In the genomic region with DNA sequence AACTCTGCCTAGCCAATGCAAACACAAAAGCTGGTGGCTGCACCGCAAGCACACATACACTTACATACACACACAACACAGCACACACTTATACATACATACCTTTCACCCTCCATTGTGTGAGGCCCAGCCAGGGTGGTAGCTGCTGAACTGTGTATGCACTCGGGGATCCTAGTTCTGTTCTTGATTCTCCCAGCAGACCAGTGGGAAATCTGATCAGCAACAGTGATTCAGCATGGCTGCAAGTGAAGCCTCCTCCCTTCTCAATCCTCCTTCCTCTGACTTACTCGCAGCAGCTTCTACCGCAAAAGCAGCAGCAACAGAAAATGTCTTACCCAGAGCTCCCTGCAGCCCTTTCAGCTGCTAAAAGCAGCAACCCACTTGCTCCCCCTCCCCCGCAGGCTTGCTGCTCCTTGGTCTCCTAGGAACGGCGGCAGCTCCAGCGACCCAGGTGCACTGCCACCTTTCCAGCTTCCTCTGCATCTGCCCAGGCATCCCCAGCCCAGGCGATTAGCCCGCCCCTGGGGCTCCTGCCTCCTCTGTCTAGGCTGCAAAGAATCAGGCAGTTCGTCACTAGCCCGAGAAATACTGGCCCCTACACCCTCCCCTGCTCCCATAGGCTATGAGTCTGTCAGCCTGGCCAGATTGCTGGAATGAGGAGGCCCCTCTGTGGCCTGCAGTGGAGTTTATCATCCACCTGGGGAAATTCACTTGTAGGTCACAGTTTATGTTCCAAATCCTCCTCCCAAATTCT, we compare ENCODE assay signal across 8 cellular contexts. TPM values are rescaled to one million over a fixed set of nuclear protein-coding genes. Genes with fewer than 3 reads are reported as not detected.
A peak's percentile ranks its signal among the peaks of the same experiment; 100 is the strongest.
DNase-seq lines count a peak whose midpoint lies in the region; ATAC-seq, FAIRE-seq and TF ChIP-seq lines count a peak whose summit lies in the region.
"Had no signal": no experiment of that assay in that cellular context is flagged by ENCODE, and none has a peak within 500 bp of the region (broad histone marks: within the 10 kb centered on the region; RNA-seq: fewer than 3 reads in every experiment).

KLHL3 (minus strand) TSS at position 559 of the 754 bp plus-strand sequence; CDS start at position 116, 443 bp downstream.

- peaks cover 6 to 11% of the 10 kb centered on the region in 2 donors for H3K4me1 ChIP-seq in aorta (ENCODE audit: control insufficient read depth in 1 of 2, insufficient read depth in 2 of 2, low read length in 2 of 2)

- peaks cover 6% of the 10 kb centered on the region for H3K36me3 Mint-ChIP-seq in activated T-helper 2 cell treated with anti-CD3 and anti-CD28 coated beads, Interferon-gamma antibody, Interleukin-2, Interleukin-4, amounts not matched to agents 10 μg/mL and 5 μg/mL and 100 μg/mL, durations not matched to agents 14 hours and 24 hours and 36 hours (ENCODE audit: low read depth)
- no peaks in the 10 kb centered on the region for H3K36me3 Mint-ChIP-seq in natural killer cell

- H3K27ac ChIP-seq in aorta (ENCODE audit: low read depth in 1 of 2, low read length in 2 of 2) = peak within 1 kb of the TSS in 1 of 2 donors; percentile 60

- no peak within 1 kb of the TSS for H3K4me3 Mint-ChIP-seq in activated T-helper 2 cell treated with anti-CD3 and anti-CD28 coated beads, Interferon-gamma antibody, Interleukin-2, Interleukin-4, amounts not matched to agents 10 μg/mL and 5 μg/mL and 100 μg/mL, durations not matched to agents 14 hours and 24 hours and 36 hours (ENCODE audit: low read depth)
- no peak within 1 kb of the TSS for H3K4me3 Mint-ChIP-seq in natural killer cell

- FAIRE-seq in frontal cortex (lab: Jason Lieb, UNC) = no peak
- FAIRE-seq: colon had no signal

- in situ Hi-C loops in GM13977 (cut with MboI; ENCODE audit: low pct_unique_long_range_greater_than_20kb, low sequenced_read_pairs, unreplicated experiment) = loop anchor here (10.0 kb wide), 1 partner anchor 71 kb away; no protein-coding TSS in a partner anchor

- H3K9me3 Mint-ChIP-seq in activated T-helper 2 cell treated with anti-CD3 and anti-CD28 coated beads, Interferon-gamma antibody, Interleukin-2, Interleukin-4, amounts not matched to agents 10 μg/mL and 5 μg/mL and 100 μg/mL, durations not matched to agents 14 hours and 24 hours and 36 hours = peaks cover 8% of the 10 kb centered on the region
- H3K9me3 Mint-ChIP-seq in natural killer cell = no peaks in the 10 kb centered on the region

- H3K9me3 ChIP-seq in aorta (ENCODE audit: control insufficient read depth, low read length) = no peaks in the 10 kb centered on the region

- no peaks in the 10 kb centered on the region for H3K27me3 ChIP-seq in aorta (ENCODE audit: control insufficient read depth in 1 of 2, insufficient read depth in 2 of 2, low read length in 1 of 2)

- 0 to 1% methylated on average over 12 of the region's 12 CpGs for WGBS in aorta, 2 donors

- peak within 1 kb of the TSS; percentile 56 to 81 for H3K4me3 ChIP-seq in aorta (ENCODE audit: low read length in 2 of 2)

- TF ChIP-seq CTCF in GM13977 (IDR thresholded peaks at IDR 0.05; ENCODE audit: extremely low read depth, insufficient read depth, missing control alignments) (peak; percentile 46), natural killer cell (IDR thresholded peaks at IDR 0.05) (no peak)

- no peak within 1 kb of the TSS for H3K27ac Mint-ChIP-seq in activated T-helper 2 cell treated with anti-CD3 and anti-CD28 coated beads, Interferon-gamma antibody, Interleukin-2, Interleukin-4, amounts not matched to agents 10 μg/mL and 5 μg/mL and 100 μg/mL, durations not matched to agents 14 hours and 24 hours and 36 hours
- H3K27ac Mint-ChIP-seq in natural killer cell = no peak within 1 kb of the TSS

- peaks cover 3% of the 10 kb centered on the region for H3K27me3 Mint-ChIP-seq in activated T-helper 2 cell treated with anti-CD3 and anti-CD28 coated beads, Interferon-gamma antibody, Interleukin-2, Interleukin-4, amounts not matched to agents 10 μg/mL and 5 μg/mL and 100 μg/mL, durations not matched to agents 14 hours and 24 hours and 36 hours (ENCODE audit: low read depth)
- H3K27me3 Mint-ChIP-seq in natural killer cell (ENCODE audit: low read depth in 2 of 2) = no peaks in the 10 kb centered on the region

- intact Hi-C loops in activated T-helper 2 cell treated with anti-CD3 and anti-CD28 coated beads, Interferon-gamma antibody, Interleukin-2, Interleukin-4, amounts not matched to agents 10 μg/mL and 5 μg/mL and 100 μg/mL, durations not matched to agents 14 hours and 24 hours and 36 hours (cut with micrococcal nuclease) = loop anchor here (1.0 to 2.0 kb wide), 3 partner anchors 19 to 75 kb away; partner anchors contain the start of gene HNRNPA0
- intact Hi-C loops in natural killer cell (cut with micrococcal nuclease) (no loop called here), aorta (cut with DNase I) (loop anchor here in 1 of 2 donors (2.0 kb wide), 2 partner anchors 77 to 105 kb away; no protein-coding TSS in a partner anchor)

- no peaks in the 10 kb centered on the region for H3K36me3 ChIP-seq in aorta (ENCODE audit: control insufficient read depth in 1 of 2, insufficient read depth in 2 of 2, low read length in 1 of 2)

- ATAC-seq in HG02623 (IDR thresholded peaks at IDR 0.05; ENCODE audit: unreplicated experiment) = peak; percentile 49
- ATAC-seq in natural killer cell = peak; percentile 59 to 63 (median 63)
- peak; percentile 67 for ATAC-seq in aorta (ENCODE audit: low FRiP score)

- DNase-seq in GM13977 (ENCODE audit: low spot score) (peak; percentile 29), NCI-H446 (lab: John Stamatoyannopoulos, UW) (peak; percentile 15 to 53), frontal cortex (ENCODE audit: low spot score in 2 of 2) (peak in 1 of 2 donors; percentile 31), natural killer cell (peak; percentile 18), aorta (peak; percentile 53 to 77)
- DNase-seq in activated T-helper 2 cell treated with anti-CD3 and anti-CD28 coated beads, Interferon-gamma antibody, Interleukin-2, Interleukin-4, amounts not matched to agents 10 μg/mL and 5 μg/mL and 100 μg/mL, durations not matched to agents 14 hours and 24 hours and 36 hours (ENCODE audit: low spot score) = peak; percentile 27

- H3K4me1 Mint-ChIP-seq in activated T-helper 2 cell treated with anti-CD3 and anti-CD28 coated beads, Interferon-gamma antibody, Interleukin-2, Interleukin-4, amounts not matched to agents 10 μg/mL and 5 μg/mL and 100 μg/mL, durations not matched to agents 14 hours and 24 hours and 36 hours (ENCODE audit: low read depth) = peaks cover 11% of the 10 kb centered on the region
- peaks cover 0 to 6% of the 10 kb centered on the region in 2 donors for H3K4me1 Mint-ChIP-seq in natural killer cell

RNA-seq across cellular contexts. Expression of gene KLHL3, which starts in this region (rescaled TPM):
- 1.7 and 2.3 TPM in 2 replicates for total RNA-seq in activated T-helper 2 cell treated with anti-CD3 and anti-CD28 coated beads, Interferon-gamma antibody, Interleukin-2, Interleukin-4, amounts not matched to agents 10 μg/mL and 5 μg/mL and 100 μg/mL, durations not matched to agents 14 hours and 24 hours and 36 hours
- total RNA-seq in frontal cortex (13.0 TPM), natural killer cell (10 to 100 TPM; 11.2 to 14.0 (median 13.2) TPM), aorta (10 to 100 TPM; 20.7 to 38.1 TPM)
- 1 to 10 TPM in 1 of 2 donors, under 1 TPM in 1; 0.88 to 3.2 TPM for polyA plus RNA-seq in aorta
